Comparison of ENCODE assay signal across 8 cellular contexts in the genomic region with DNA sequence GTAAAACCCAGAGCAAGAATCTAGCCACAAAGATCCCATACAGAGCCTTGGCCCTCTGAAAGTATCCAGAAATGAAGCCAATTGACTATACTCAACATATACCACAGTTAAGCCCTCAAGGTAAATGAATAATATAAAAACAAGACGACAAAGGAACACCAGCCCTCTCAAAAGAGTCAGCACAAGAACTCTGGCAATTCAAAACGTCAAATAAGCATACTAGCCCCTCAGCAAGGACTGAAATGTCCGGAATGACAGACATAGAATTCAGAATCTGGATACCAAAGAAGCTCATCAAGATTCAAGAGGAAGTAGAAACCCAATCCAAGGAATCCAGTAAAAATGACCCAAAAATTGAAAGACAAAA. TPM values are rescaled to one million over a fixed set of nuclear protein-coding genes. Genes with fewer than 3 reads are reported as not detected.
DNase-seq lines count a peak whose midpoint lies in the region; ATAC-seq and TF ChIP-seq lines count a peak whose summit lies in the region.

No MANE protein-coding gene starts in this region.

- peak overlapping the region; percentile 97 for H3K27ac Mint-ChIP-seq in stimulated activated naive CD8-positive, alpha-beta T cell treated with anti-CD3 and anti-CD28 coated beads, Interleukin-15, Interleukin-2, amounts not matched to agents 100 ng/mL and 50 ng/mL, for 24 hours
- peak overlapping the region; percentile 94 to 99 (median 98) for H3K27ac Mint-ChIP-seq in brain
- peak overlapping the region in 8 of 10 donors; percentile 90 to 97 (median 95) for H3K27ac Mint-ChIP-seq in naive thymus-derived CD8-positive, alpha-beta T cell

- no peak for DNase-seq in stimulated activated naive CD8-positive, alpha-beta T cell treated with anti-CD3 and anti-CD28 coated beads, Interleukin-15, Interleukin-2, amounts not matched to agents 100 U/mL and 50 U/mL, for 24 hours
- no peak for DNase-seq in naive thymus-derived CD8-positive, alpha-beta T cell
- DNase-seq in HCEC 1CT (no peak), superior temporal gyrus (ENCODE audit: extremely low spot score) (no peak), SHP77 treated with DMSO at 0.1 percent for 48 hours (lab: John Stamatoyannopoulos, UW) (no peak)

- peaks cover 8% of the 10 kb centered on the region for H3K36me3 Mint-ChIP-seq in stimulated activated naive CD8-positive, alpha-beta T cell treated with anti-CD3 and anti-CD28 coated beads, Interleukin-15, Interleukin-2, amounts not matched to agents 100 ng/mL and 50 ng/mL, for 24 hours (ENCODE audit: low read depth)
- no peaks in the 10 kb centered on the region for H3K36me3 Mint-ChIP-seq in brain
- no peaks in the 10 kb centered on the region for H3K36me3 Mint-ChIP-seq in naive thymus-derived CD8-positive, alpha-beta T cell

- no peaks in the 10 kb centered on the region for H3K9me3 Mint-ChIP-seq in stimulated activated naive CD8-positive, alpha-beta T cell treated with anti-CD3 and anti-CD28 coated beads, Interleukin-15, Interleukin-2, amounts not matched to agents 100 ng/mL and 50 ng/mL, for 24 hours
- H3K9me3 Mint-ChIP-seq in brain: no peaks in the 10 kb centered on the region
- no peaks in the 10 kb centered on the region for H3K9me3 Mint-ChIP-seq in naive thymus-derived CD8-positive, alpha-beta T cell

- peak in 1 of 2 experiments; percentile 24 for TF ChIP-seq CTCF in brain (conservative IDR thresholded peaks at IDR 0.05)

- H3K27me3 Mint-ChIP-seq in stimulated activated naive CD8-positive, alpha-beta T cell treated with anti-CD3 and anti-CD28 coated beads, Interleukin-15, Interleukin-2, amounts not matched to agents 100 ng/mL and 50 ng/mL, for 24 hours: no peaks in the 10 kb centered on the region
- H3K27me3 Mint-ChIP-seq in brain: peaks cover 3% of the 10 kb centered on the region
- H3K27me3 Mint-ChIP-seq in naive thymus-derived CD8-positive, alpha-beta T cell: no peaks in the 10 kb centered on the region

- H3K4me1 Mint-ChIP-seq in stimulated activated naive CD8-positive, alpha-beta T cell treated with anti-CD3 and anti-CD28 coated beads, Interleukin-15, Interleukin-2, amounts not matched to agents 100 ng/mL and 50 ng/mL, for 24 hours (ENCODE audit: low read depth): peaks cover 19% of the 10 kb centered on the region
- H3K4me1 Mint-ChIP-seq in brain: peaks cover 18% of the 10 kb centered on the region
- peaks cover 13 to 30% (median 24%) of the 10 kb centered on the region in 4 donors for H3K4me1 Mint-ChIP-seq in naive thymus-derived CD8-positive, alpha-beta T cell

- no peak for ATAC-seq in stimulated activated naive CD8-positive, alpha-beta T cell treated with anti-CD3 and anti-CD28 coated beads, Interleukin-15, Interleukin-2, amounts not matched to agents 100 U/mL and 50 U/mL, for 24 hours
- ATAC-seq in naive thymus-derived CD8-positive, alpha-beta T cell: no peak
- ATAC-seq in HG02885 (IDR thresholded peaks at IDR 0.05; ENCODE audit: poor library complexity, unreplicated experiment): no peak

- POLR2A ChIA-PET in naive thymus-derived CD8-positive, alpha-beta T cell (lab: Charles Lee): interaction anchor here (1.2 to 2.0 kb wide), 5 partner anchors 25 to 363 kb away, joined by 3 to 24 read pairs (median 3); partner anchors contain the start of genes GTF2A1 and SEL1L

- H3K4me3 Mint-ChIP-seq in stimulated activated naive CD8-positive, alpha-beta T cell treated with anti-CD3 and anti-CD28 coated beads, Interleukin-15, Interleukin-2, amounts not matched to agents 100 ng/mL and 50 ng/mL, for 24 hours: peak overlapping the region; percentile 90
- peak overlapping the region; percentile 88 to 94 (median 90) for H3K4me3 Mint-ChIP-seq in brain
- peak overlapping the region in 9 of 10 donors; percentile 88 to 97 (median 94) for H3K4me3 Mint-ChIP-seq in naive thymus-derived CD8-positive, alpha-beta T cell

RNA-seq across cellular contexts. Expression of gene GTF2A1, which starts 49.9 kb away (rescaled TPM):
- polyA plus RNA-seq in brain (ENCODE audit: insufficient read depth, low read depth, low replicate concordance): 11.5 TPM
- 10 to 100 TPM; 30.4 to 32.1 TPM for total RNA-seq in naive thymus-derived CD8-positive, alpha-beta T cell
- 1 to 10 TPM; 7.2 to 8.9 (median 8.8) TPM for polyA plus RNA-seq in naive thymus-derived CD8-positive, alpha-beta T cell
